Comparison of ENCODE assay signal across 8 cellular contexts in genomic region chr9:132406554-132407122, GRCh38. TPM values are rescaled to one million over a fixed set of nuclear protein-coding genes. Genes with fewer than 3 reads are reported as not detected.
DNase-seq lines count a peak whose midpoint lies in the region; ATAC-seq lines count a peak whose summit lies in the region.

A gene with protein sequence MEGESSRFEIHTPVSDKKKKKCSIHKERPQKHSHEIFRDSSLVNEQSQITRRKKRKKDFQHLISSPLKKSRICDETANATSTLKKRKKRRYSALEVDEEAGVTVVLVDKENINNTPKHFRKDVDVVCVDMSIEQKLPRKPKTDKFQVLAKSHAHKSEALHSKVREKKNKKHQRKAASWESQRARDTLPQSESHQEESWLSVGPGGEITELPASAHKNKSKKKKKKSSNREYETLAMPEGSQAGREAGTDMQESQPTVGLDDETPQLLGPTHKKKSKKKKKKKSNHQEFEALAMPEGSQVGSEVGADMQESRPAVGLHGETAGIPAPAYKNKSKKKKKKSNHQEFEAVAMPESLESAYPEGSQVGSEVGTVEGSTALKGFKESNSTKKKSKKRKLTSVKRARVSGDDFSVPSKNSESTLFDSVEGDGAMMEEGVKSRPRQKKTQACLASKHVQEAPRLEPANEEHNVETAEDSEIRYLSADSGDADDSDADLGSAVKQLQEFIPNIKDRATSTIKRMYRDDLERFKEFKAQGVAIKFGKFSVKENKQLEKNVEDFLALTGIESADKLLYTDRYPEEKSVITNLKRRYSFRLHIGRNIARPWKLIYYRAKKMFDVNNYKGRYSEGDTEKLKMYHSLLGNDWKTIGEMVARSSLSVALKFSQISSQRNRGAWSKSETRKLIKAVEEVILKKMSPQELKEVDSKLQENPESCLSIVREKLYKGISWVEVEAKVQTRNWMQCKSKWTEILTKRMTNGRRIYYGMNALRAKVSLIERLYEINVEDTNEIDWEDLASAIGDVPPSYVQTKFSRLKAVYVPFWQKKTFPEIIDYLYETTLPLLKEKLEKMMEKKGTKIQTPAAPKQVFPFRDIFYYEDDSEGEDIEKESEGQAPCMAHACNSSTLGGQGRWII (minus strand): TSS chr9:132406840. CDS start chr9:132402821, 4,019 bp downstream.

- ATAC-seq in GM21360 (IDR thresholded peaks at IDR 0.05; ENCODE audit: unreplicated experiment), result peak; percentile 76

- peak within 1 kb of the TSS; percentile 57 to 77 for H3K4me3 ChIP-seq in CD4-positive, alpha-beta memory T cell (ENCODE audit: low read length in 2 of 2)
- peak within 1 kb of the TSS; percentile 58 for H3K4me3 ChIP-seq in effector memory CD4-positive, alpha-beta T cell (ENCODE audit: insufficient read depth, low read depth, low read length, poor library complexity, severe bottlenecking)

- POLR2A ChIA-PET in CD4-positive, alpha-beta memory T cell (lab: Charles Lee; ENCODE audit: partially characterized antibody), result no interaction called here

- intact Hi-C loops in CD4-positive, alpha-beta memory T cell (cut with micrococcal nuclease), result loop anchor here (1.0 kb wide), 1 partner anchor 51 kb away; no protein-coding TSS in a partner anchor

- peaks cover 58% of the 10 kb centered on the region for H3K4me1 ChIP-seq in CD4-positive, alpha-beta memory T cell (ENCODE audit: insufficient read depth, low read length)
- peaks cover 30% of the 10 kb centered on the region for H3K4me1 ChIP-seq in effector memory CD4-positive, alpha-beta T cell (ENCODE audit: control insufficient read depth, insufficient read depth, low read length, poor library complexity, severe bottlenecking)

- H3K27me3 ChIP-seq in CD4-positive, alpha-beta memory T cell (ENCODE audit: insufficient read depth, low read length), result peaks cover 4% of the 10 kb centered on the region
- H3K27me3 ChIP-seq in effector memory CD4-positive, alpha-beta T cell (replicated peaks; ENCODE audit: control insufficient read depth, insufficient read depth, low read length, poor library complexity, severe bottlenecking), result peaks cover 3% of the 10 kb centered on the region

- H3K36me3 ChIP-seq in CD4-positive, alpha-beta memory T cell (ENCODE audit: insufficient read depth, low read length), result peaks cover 15% of the 10 kb centered on the region
- peaks cover 9% of the 10 kb centered on the region for H3K36me3 ChIP-seq in effector memory CD4-positive, alpha-beta T cell (ENCODE audit: control insufficient read depth, insufficient read depth, low read length)

- peaks cover 3 to 11% of the 10 kb centered on the region in 2 donors for H3K27me3 Mint-ChIP-seq in CD4-positive, alpha-beta memory T cell

- H3K9me3 Mint-ChIP-seq in CD4-positive, alpha-beta memory T cell, result no peaks in the 10 kb centered on the region

- H3K4me1 Mint-ChIP-seq in CD4-positive, alpha-beta memory T cell, result peaks cover 35 to 73% (median 47%) of the 10 kb centered on the region in 4 donors

- H3K27ac ChIP-seq in CD4-positive, alpha-beta memory T cell (ENCODE audit: low read depth, low read length), result peak within 1 kb of the TSS; percentile 59
- peak within 1 kb of the TSS; percentile 73 for H3K27ac ChIP-seq in effector memory CD4-positive, alpha-beta T cell (ENCODE audit: insufficient read depth, low read length, poor library complexity, severe bottlenecking)

- peak within 1 kb of the TSS; percentile 92 to 96 (median 94) for H3K4me3 Mint-ChIP-seq in CD4-positive, alpha-beta memory T cell

- peak; percentile 91 to 96 (median 94) for DNase-seq in CD4-positive, alpha-beta memory T cell
- DNase-seq in HT1080 (ENCODE audit: low read depth) (peak; percentile 87), medulla oblongata (ENCODE audit: extremely low spot score) (peak; percentile 92)
- peak; percentile 76 for DNase-seq in NK-92 treated with Interleukin-12 subunit alpha and Interleukin-12 subunit beta, amount 100 ng/mL, for 24 hours (lab: John Stamatoyannopoulos, UW)
- DNase-seq in activated CD8-positive, alpha-beta memory T cell treated with anti-CD3 and anti-CD28 coated beads for 1 hour (ENCODE audit: extremely low read depth in 1 of 2, low read depth in 1 of 2), result peak; percentile 83 to 90
- DNase-seq in effector memory CD4-positive, alpha-beta T cell, result peak; percentile 87 to 92 (median 89)
- DNase-seq in stimulated activated CD4-positive, alpha-beta T cell treated with anti-CD3 and anti-CD28 coated beads, TNF-alpha, amount 100 ng/mL, for 4 hours (ENCODE audit: low read depth in 3 of 3), result peak; percentile 79 to 88 (median 88)

- H3K9me3 ChIP-seq in CD4-positive, alpha-beta memory T cell (ENCODE audit: control insufficient read depth in 1 of 2, low read length in 2 of 2), result no peaks in the 10 kb centered on the region
- H3K9me3 ChIP-seq in effector memory CD4-positive, alpha-beta T cell (ENCODE audit: control insufficient read depth, low read length), result no peaks in the 10 kb centered on the region

- H3K27ac Mint-ChIP-seq in CD4-positive, alpha-beta memory T cell, result peak within 1 kb of the TSS; percentile 87 to 98 (median 95)

- H3K36me3 Mint-ChIP-seq in CD4-positive, alpha-beta memory T cell, result peaks cover 14 to 26% of the 10 kb centered on the region in 2 donors

- CTCF ChIA-PET in CD4-positive, alpha-beta memory T cell (lab: Charles Lee; ENCODE audit: partially characterized antibody), result interaction anchor here (0.7 kb wide), 2 partner anchors 573 to 929 kb away, joined by 3 read pairs; no protein-coding TSS in a partner anchor

RNA-seq across cellular contexts. Expression of the gene that starts here (rescaled TPM):
- 10 to 100 TPM; 22.2 TPM for total RNA-seq in CD4-positive, alpha-beta memory T cell
- polyA plus RNA-seq in CD4-positive, alpha-beta memory T cell, result 1 to 10 TPM; 5.8 to 9.3 TPM
- 18.1 and 20.4 TPM in 2 replicates for total RNA-seq in HT1080 (2014; rRNA removed; shearing (Covaris generic))
- polyA plus RNA-seq in HT1080 (2015; cell fraction: cytosol; rRNA removed), result 17.6 and 22.4 TPM in 2 replicates
- 23.1 and 25.8 TPM in 2 replicates for polyA plus RNA-seq in HT1080 (2015; cell fraction: nucleus; rRNA removed)

Comparison
In these comparisons a context has a peak if more than half of its experiments do, and no peak if none do; other contexts are left out.
1. Peak in every context shown above with its lines: DNase-seq, ATAC-seq, H3K4me3 ChIP-seq and H3K27ac ChIP-seq.